In the genomic region with DNA sequence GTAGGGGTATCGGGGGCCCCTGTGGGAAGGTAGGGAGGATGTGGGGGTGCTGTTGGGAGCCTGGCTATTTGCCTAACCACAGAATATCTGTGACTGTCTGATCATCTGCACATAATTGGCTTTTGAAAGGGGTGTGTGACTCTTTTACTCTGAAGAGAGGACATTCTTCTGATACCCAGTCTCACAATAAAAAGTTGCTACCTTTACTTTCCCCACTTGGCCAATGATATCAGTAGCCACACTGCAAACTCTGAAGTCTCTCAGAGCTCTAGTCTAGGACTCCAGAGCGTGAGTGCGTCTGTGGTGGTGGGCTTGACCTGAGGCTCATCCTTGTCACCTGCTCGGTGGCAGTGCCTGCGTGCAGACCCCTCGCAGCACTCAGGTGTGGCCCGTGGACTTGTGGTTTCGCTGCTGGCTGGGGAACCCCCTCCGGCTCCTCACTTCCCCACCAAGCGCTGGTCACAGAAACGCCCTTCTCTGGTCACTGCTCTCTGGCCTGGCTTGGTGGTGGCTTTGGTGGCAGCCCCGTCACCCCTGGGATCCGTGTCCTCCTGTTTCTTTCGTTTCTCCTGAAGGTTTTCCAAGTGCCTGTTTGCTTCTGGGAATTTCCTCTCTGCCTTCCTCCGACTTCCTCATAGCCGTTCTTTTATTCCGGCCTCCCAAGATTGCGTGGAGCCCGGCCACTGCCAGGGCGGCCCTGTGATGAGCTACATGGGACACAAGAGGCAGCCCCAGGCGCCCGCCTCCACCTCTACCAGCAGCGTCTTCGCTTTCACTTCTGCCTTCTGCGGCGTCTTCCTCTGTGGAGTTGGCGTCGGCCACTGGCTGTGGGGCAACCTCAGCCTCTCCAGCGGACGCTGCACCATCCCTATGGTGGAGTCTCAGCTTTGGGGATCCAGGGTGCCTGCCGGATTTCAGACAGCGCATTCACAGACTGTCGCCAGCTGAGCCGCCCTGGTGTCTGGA, we compare ENCODE assay signal across 9 cellular contexts.
DNase-seq lines count a peak whose midpoint lies in the region; ATAC-seq and TF ChIP-seq lines count a peak whose summit lies in the region.
"Had no signal": no experiment of that assay in that cellular context is flagged by ENCODE, and none has a peak within 500 bp of the region (broad histone marks: within the 10 kb centered on the region; RNA-seq: fewer than 3 reads in every experiment).

No MANE protein-coding gene starts in this region.

- no peak for TF ChIP-seq CTCF in endodermal cell (conservative IDR thresholded peaks at IDR 0.05)

- peaks cover 5% of the 10 kb centered on the region for H3K36me3 ChIP-seq in CD4-positive, alpha-beta memory T cell (ENCODE audit: insufficient read depth, low read length)
- no peaks in the 10 kb centered on the region for H3K36me3 ChIP-seq in endodermal cell (ENCODE audit: control insufficient read depth, insufficient read depth, low read length)

- no peak for TF ChIP-seq POLR2A in erythroblast (IDR thresholded peaks at IDR 0.05; ENCODE audit: low read length)

- H3K9me3 ChIP-seq in CD4-positive, alpha-beta memory T cell (ENCODE audit: control insufficient read depth in 1 of 2, low read length in 2 of 2), result no peaks in the 10 kb centered on the region
- H3K9me3 ChIP-seq in endodermal cell (ENCODE audit: control insufficient read depth, low read length), result no peaks in the 10 kb centered on the region

- no peaks in the 10 kb centered on the region for H3K27me3 ChIP-seq in CD4-positive, alpha-beta memory T cell (ENCODE audit: insufficient read depth, low read length)
- H3K27me3 ChIP-seq in endodermal cell (ENCODE audit: control insufficient read depth, insufficient read depth, low read length, poor library complexity, severe bottlenecking), result no peaks in the 10 kb centered on the region

- no peak overlapping the region for H3K27ac ChIP-seq in CD4-positive, alpha-beta memory T cell (ENCODE audit: low read depth, low read length)
- no peak overlapping the region for H3K27ac ChIP-seq in endodermal cell (ENCODE audit: low read depth, low read length)

- peak; percentile 81 for ATAC-seq in GM19324 (IDR thresholded peaks at IDR 0.05; ENCODE audit: low FRiP score, unreplicated experiment)
- ATAC-seq in HG03175 (IDR thresholded peaks at IDR 0.05; ENCODE audit: unreplicated experiment), result peak; percentile 60

- peak overlapping the region in 7 of 8 donors; percentile 37 to 89 (median 71) for H3K4me3 Mint-ChIP-seq in CD4-positive, alpha-beta memory T cell
- H3K4me3 Mint-ChIP-seq in endodermal cell, result no peak overlapping the region

- H3K4me3 ChIP-seq in CD4-positive, alpha-beta memory T cell (ENCODE audit: low read length in 2 of 2), result no peak overlapping the region
- H3K4me3 ChIP-seq in endodermal cell (ENCODE audit: low read length), result no peak overlapping the region

- intact Hi-C loops in CD4-positive, alpha-beta memory T cell (cut with micrococcal nuclease), result no loop called here

- POLR2A ChIA-PET in CD4-positive, alpha-beta memory T cell (lab: Charles Lee; ENCODE audit: partially characterized antibody), result no interaction called here

- 93 to 95% methylated on average over 29 to 34 of the region's 34 CpGs for WGBS in endodermal cell (ENCODE audit: insufficient coverage in 1 of 2, insufficient read length in 1 of 2), 2 experiments

- H3K9me3 Mint-ChIP-seq in CD4-positive, alpha-beta memory T cell, result peaks cover 0 to 1% (median 0%) of the 10 kb centered on the region in 8 donors
- no peaks in the 10 kb centered on the region for H3K9me3 Mint-ChIP-seq in endodermal cell

- H3K9ac ChIP-seq in endodermal cell (ENCODE audit: extremely low read depth, low read length, poor library complexity, severe bottlenecking), result no peak overlapping the region

- H3K27me3 Mint-ChIP-seq in CD4-positive, alpha-beta memory T cell, result no peaks in the 10 kb centered on the region
- H3K27me3 Mint-ChIP-seq in endodermal cell (ENCODE audit: insufficient read depth), result no peaks in the 10 kb centered on the region

- H3K4me1 ChIP-seq in CD4-positive, alpha-beta memory T cell (ENCODE audit: insufficient read depth, low read length), result peaks cover 24% of the 10 kb centered on the region
- H3K4me1 ChIP-seq in endodermal cell (ENCODE audit: control insufficient read depth, insufficient read depth, low read length), result no peaks in the 10 kb centered on the region

- no peak for DNase-seq in CD4-positive, alpha-beta memory T cell
- DNase-seq in endodermal cell (no peak), NCI-H510A (lab: John Stamatoyannopoulos, UW) (no peak), NCI-H2107 (lab: John Stamatoyannopoulos, UW) (no peak), erythroblast (lab: John Stamatoyannopoulos, UW) (no peak)
- DNase-seq in stimulated activated CD4-positive, alpha-beta T cell treated with anti-CD3 and anti-CD28 coated beads, Interleukin-1b, Interleukin-23, amount 100 ng/mL, for 48 hours, result no peak
- DNase-seq: NCI-H1092 had no signal

- H3K27ac Mint-ChIP-seq in CD4-positive, alpha-beta memory T cell, result peak overlapping the region; percentile 16 to 92 (median 79)
- peak overlapping the region; percentile 10 for H3K27ac Mint-ChIP-seq in endodermal cell

- H3K36me3 Mint-ChIP-seq in CD4-positive, alpha-beta memory T cell, result peaks cover 6 to 9% of the 10 kb centered on the region in 2 donors
- H3K36me3 Mint-ChIP-seq in endodermal cell (ENCODE audit: low read depth), result no peaks in the 10 kb centered on the region

- CTCF ChIA-PET in CD4-positive, alpha-beta memory T cell (lab: Charles Lee; ENCODE audit: partially characterized antibody), result no interaction called here

- H3K4me1 Mint-ChIP-seq in CD4-positive, alpha-beta memory T cell, result peaks cover 26 to 44% (median 35%) of the 10 kb centered on the region in 4 donors
- peaks cover 14% of the 10 kb centered on the region for H3K4me1 Mint-ChIP-seq in endodermal cell
